9 cellular contexts compared by ENCODE assay signal in the genomic region with DNA sequence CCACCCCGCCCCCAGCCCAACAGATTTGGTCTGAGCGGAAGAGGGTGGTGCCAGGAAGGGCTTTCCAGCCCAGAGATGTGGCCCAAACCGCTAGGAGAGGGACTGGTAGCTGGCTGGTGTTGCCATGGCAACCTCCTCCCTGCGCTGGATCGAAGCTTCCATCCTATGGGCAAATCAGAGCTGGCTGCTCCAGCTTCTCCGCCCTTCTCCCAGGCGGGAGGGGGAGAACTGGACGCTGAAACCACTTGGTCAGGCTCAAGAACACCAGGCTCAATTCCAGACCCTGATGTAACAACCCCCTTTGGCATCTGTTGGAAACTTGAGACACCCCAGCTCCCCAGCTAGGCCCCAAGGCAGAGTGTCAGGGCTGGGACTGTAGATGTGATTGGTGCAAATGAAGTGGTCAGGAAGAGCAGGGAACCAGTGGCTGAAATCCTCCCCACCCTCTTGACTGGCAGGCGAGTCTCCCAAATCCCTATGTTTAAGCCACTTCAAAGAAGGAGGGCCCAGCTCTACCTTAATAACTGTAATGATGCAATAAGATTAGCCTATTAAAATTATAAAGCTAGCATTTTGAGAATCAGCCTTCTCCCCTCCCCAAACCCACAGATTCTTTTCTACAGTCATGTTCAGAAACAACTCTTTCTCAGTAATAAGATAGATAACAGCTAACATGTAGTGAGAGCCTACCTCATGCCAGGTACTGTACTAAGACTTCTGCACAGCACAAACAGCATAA. TPM values are rescaled to one million over a fixed set of nuclear protein-coding genes. Genes with fewer than 3 reads are reported as not detected.
DNase-seq lines count a peak whose midpoint lies in the region; ATAC-seq and TF ChIP-seq lines count a peak whose summit lies in the region.
"Had no signal": no experiment of that assay in that cellular context is flagged by ENCODE, and none has a peak within 500 bp of the region (broad histone marks: within the 10 kb centered on the region; RNA-seq: fewer than 3 reads in every experiment).

No MANE protein-coding gene starts in this region.

- H3K27ac ChIP-seq in stomach = no peak overlapping the region

- TF ChIP-seq EP300 in stomach (IDR thresholded peaks at IDR 0.05) = no peak

- intact Hi-C loops in posterior vena cava (cut with DNase I) (no loop called here), stomach (cut with DNase I; ENCODE audit: low total_unique reads) (no loop called here)

- peaks cover 0 to 13% (median 10%) of the 10 kb centered on the region in 4 donors for H3K4me1 ChIP-seq in stomach

- ATAC-seq in GM18870 (IDR thresholded peaks at IDR 0.05; ENCODE audit: unreplicated experiment) = no peak

- no peak for TF ChIP-seq CTCF in stomach (IDR thresholded peaks at IDR 0.05)

- TF ChIP-seq POLR2A in stomach (IDR thresholded peaks at IDR 0.05) = no peak

- no peak overlapping the region for H3K4me3 ChIP-seq in stomach

- H3K9me3 ChIP-seq in stomach = peaks cover 0 to under 1% (median under 1%) of the 10 kb centered on the region in 4 donors

- H3K36me3 ChIP-seq in stomach = no peaks in the 10 kb centered on the region

- peaks cover 4 to 77% (median 22%) of the 10 kb centered on the region in 3 donors for H3K27me3 ChIP-seq in stomach

- DNase-seq in ELR (ENCODE audit: low read depth) = peak; percentile 26
- peak; percentile 100 for DNase-seq in NCI-H524 (lab: John Stamatoyannopoulos, UW)
- peak; percentile 98 for DNase-seq in fibroblast of the conjunctiva (ENCODE audit: low read depth)
- DNase-seq in posterior vena cava (ENCODE audit: low spot score) = peak; percentile 89
- DNase-seq in NK-92 (lab: John Stamatoyannopoulos, UW; ENCODE audit: unreplicated experiment) = no peak
- no peak for DNase-seq in stimulated activated CD4-positive, alpha-beta T cell treated with anti-CD3 and anti-CD28 coated beads, Interleukin-1b, Interleukin-23, amount 100 ng/mL, for 48 hours
- DNase-seq in stomach = no peak
- DNase-seq: activated T-cell treated with anti-CD3 and anti-CD28 coated beads, Interleukin-2, amount 50 U/mL, for 48 hours had no signal

- 26 to 38% (median 29%) methylated on average over 8 to 9 of the region's 9 CpGs for WGBS in stomach, 5 donors

RNA-seq across cellular contexts. Expression of a gene that starts 4.2 kb away (rescaled TPM):
- total RNA-seq in posterior vena cava = 1 to 10 TPM; 5.6 to 6.6 TPM
- 1 to 10 TPM in 3 of 5 donors, not detected in 2; 1.2 to 2.2 (median 1.3) TPM for total RNA-seq in stomach
- 1 to 10 TPM in 2 of 3 donors, under 1 TPM in 1; 0.55 to 1.8 (median 1.7) TPM for polyA plus RNA-seq in stomach

Comparison
In these comparisons a context has a peak if more than half of its experiments do, and no peak if none do; other contexts are left out.
1. DNase-seq: peak in ELR (single experiment), NCI-H524 (2 of 2), fibroblast of the conjunctiva (single experiment) and posterior vena cava (single experiment); none in NK-92 (single experiment), stimulated activated CD4-positive, alpha-beta T cell treated with anti-CD3 and anti-CD28 coated beads, Interleukin-1b, Interleukin-23, amount 100 ng/mL, for 48 hours (single experiment) and stomach (single experiment).